ENCODE assay signal across 22 cellular contexts in the genomic region with DNA sequence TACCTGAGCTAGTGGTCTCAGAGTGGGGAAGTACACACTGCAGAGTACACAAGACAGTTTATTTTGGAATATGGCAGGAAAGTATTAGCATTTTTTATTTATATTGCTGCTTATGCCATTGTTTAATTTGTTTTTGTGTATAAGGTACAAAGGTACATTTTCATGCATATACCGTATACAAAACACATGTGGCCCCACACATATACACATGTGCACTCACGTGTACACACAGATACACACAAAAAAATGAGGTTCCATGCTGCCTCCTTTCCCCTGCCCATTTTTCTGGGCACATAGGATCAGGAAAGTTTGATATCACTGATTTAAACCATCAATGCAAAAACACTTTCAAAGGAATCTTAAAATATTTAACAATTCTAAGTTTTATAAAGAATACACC. TPM values are rescaled to one million over a fixed set of nuclear protein-coding genes. Genes with fewer than 3 reads are reported as not detected.
DNase-seq lines count a peak whose midpoint lies in the region; ATAC-seq and TF ChIP-seq lines count a peak whose summit lies in the region.
"Had no signal": no experiment of that assay in that cellular context is flagged by ENCODE, and none has a peak within 500 bp of the region (broad histone marks: within the 10 kb centered on the region; RNA-seq: fewer than 3 reads in every experiment).

No MANE protein-coding gene starts in this region.

- H3K27ac ChIP-seq in breast epithelium (no peak overlapping the region), PC-3 (ENCODE audit: low read length) (peak overlapping the region; percentile 71), epithelial cell of prostate (peak overlapping the region; percentile 85)
- H3K27ac ChIP-seq: BLaER1 had no signal

- BruUV-seq in MCF 10A (replicated peaks; lab: Mats Ljungman, UMichigan) (no TSS peak), PC-3 (replicated peaks; lab: Mats Ljungman, UMichigan) (no TSS peak)

- H3K4me1 Mint-ChIP-seq in MCF 10A (ENCODE audit: insufficient read depth, unreplicated experiment), result peaks cover 8% of the 10 kb centered on the region
- peaks cover 32% of the 10 kb centered on the region for H3K4me1 Mint-ChIP-seq in activated T-cell treated with anti-CD3 and anti-CD28 coated beads, Interleukin-2, amount 50 U/mL, for 72 hours (ENCODE audit: low read depth)

- H3K36me3 ChIP-seq in breast epithelium (no peaks in the 10 kb centered on the region), PC-3 (ENCODE audit: low read depth, low read length) (peaks cover 2% of the 10 kb centered on the region)

- no peaks in the 10 kb centered on the region for H3K27me3 Mint-ChIP-seq in MCF 10A (ENCODE audit: insufficient read depth, unreplicated experiment)
- H3K27me3 Mint-ChIP-seq in activated T-cell treated with anti-CD3 and anti-CD28 coated beads, Interleukin-2, amount 50 U/mL, for 72 hours (ENCODE audit: low read depth), result no peaks in the 10 kb centered on the region
- H3K27me3 Mint-ChIP-seq: IgD-negative memory B cell had no signal

- TF ChIP-seq CTCF in MCF 10A (IDR thresholded peaks at IDR 0.05; ENCODE audit: unreplicated experiment) (no peak), breast epithelium (IDR thresholded peaks at IDR 0.05) (no peak), PC-3 (conservative IDR thresholded peaks at IDR 0.05; ENCODE audit: low read depth, low read length) (no peak), GM20000 (IDR thresholded peaks at IDR 0.05; ENCODE audit: extremely low read depth, missing control alignments) (no peak)

- H3K4me3 ChIP-seq in breast epithelium (no peak overlapping the region), PC-3 (ENCODE audit: low read length) (no peak overlapping the region)
- H3K4me3 ChIP-seq: BLaER1 had no signal

- H3K9me3 ChIP-seq in breast epithelium, result no peaks in the 10 kb centered on the region
- no peaks in the 10 kb centered on the region for H3K9me3 ChIP-seq in PC-3 (ENCODE audit: low read length)
- H3K9me3 ChIP-seq: Caco-2 had no signal

- DNase-seq in MCF 10A (ENCODE audit: unreplicated experiment) (no peak), breast epithelium (ENCODE audit: low spot score in 2 of 2) (no peak), PC-3 (no peak), epithelial cell of prostate (ENCODE audit: low read depth, low spot score) (no peak), GM20000 (ENCODE audit: low spot score) (no peak)
- no peak for DNase-seq in activated T-cell treated with anti-CD3 and anti-CD28 coated beads, Interleukin-2, amount 50 U/mL, for 72 hours
- DNase-seq: Caco-2, DMS153, H9, Kasumi-1, NCI-H1105 treated with DMSO at 0.1 percent for 48 hours, NCI-H187, NCI-H345, NCI-H526, RPMI8226 had no signal

- peak overlapping the region; percentile 23; the same call in 1 of the 2 replicates for H3K9ac ChIP-seq in PC-3 (ENCODE audit: low read length)
- H3K9ac ChIP-seq: BLaER1 had no signal

- H3K4me1 ChIP-seq in breast epithelium (no peaks in the 10 kb centered on the region), PC-3 (ENCODE audit: insufficient read depth, low read length) (peaks cover 24% of the 10 kb centered on the region)

- H2AFZ ChIP-seq in PC-3 (ENCODE audit: low read length), result no peak overlapping the region

- POLR2A ChIA-PET in MCF 10A (lab: Yijun Ruan, JAX) (interaction anchor here (0.7 to 2.0 kb wide), 5 partner anchors 17 to 49 kb away, joined by 4 to 12 read pairs (median 7); no protein-coding TSS in a partner anchor), PC-3 (lab: Charles Lee; ENCODE audit: unreplicated experiment) (no interaction called here)

- peaks cover 8% of the 10 kb centered on the region for H3K36me3 Mint-ChIP-seq in MCF 10A (ENCODE audit: insufficient read depth, unreplicated experiment)
- no peaks in the 10 kb centered on the region for H3K36me3 Mint-ChIP-seq in activated T-cell treated with anti-CD3 and anti-CD28 coated beads, Interleukin-2, amount 50 U/mL, for 72 hours (ENCODE audit: insufficient read depth in 2 of 2)
- H3K36me3 Mint-ChIP-seq: IgD-negative memory B cell had no signal

- H3K9me3 Mint-ChIP-seq in MCF 10A (ENCODE audit: unreplicated experiment), result no peaks in the 10 kb centered on the region
- no peaks in the 10 kb centered on the region for H3K9me3 Mint-ChIP-seq in activated T-cell treated with anti-CD3 and anti-CD28 coated beads, Interleukin-2, amount 50 U/mL, for 72 hours
- H3K9me3 Mint-ChIP-seq: H9, IgD-negative memory B cell had no signal

- H3K4me3 Mint-ChIP-seq in MCF 10A (ENCODE audit: unreplicated experiment), result no peak overlapping the region
- H3K4me3 Mint-ChIP-seq in activated T-cell treated with anti-CD3 and anti-CD28 coated beads, Interleukin-2, amount 50 U/mL, for 72 hours, result no peak overlapping the region
- H3K4me3 Mint-ChIP-seq: H9, IgD-negative memory B cell had no signal

- no peaks in the 10 kb centered on the region for H4K20me1 ChIP-seq in PC-3 (ENCODE audit: low read length)

- no peaks in the 10 kb centered on the region for H3K27me3 ChIP-seq in breast epithelium
- no peaks in the 10 kb centered on the region for H3K27me3 ChIP-seq in PC-3 (ENCODE audit: low read length)
- H3K27me3 ChIP-seq: BLaER1 had no signal

- no peaks in the 10 kb centered on the region for H3K9me2 ChIP-seq in PC-3 (replicated peaks; ENCODE audit: low read length)

- H3K4me2 ChIP-seq in PC-3 (ENCODE audit: low read length), result peak overlapping the region; percentile 75
- H3K4me2 ChIP-seq: BLaER1 had no signal

- H3K27ac Mint-ChIP-seq in MCF 10A (ENCODE audit: low read depth, unreplicated experiment), result peak overlapping the region; percentile 18
- H3K27ac Mint-ChIP-seq in activated T-cell treated with anti-CD3 and anti-CD28 coated beads, Interleukin-2, amount 50 U/mL, for 72 hours, result no peak overlapping the region
- H3K27ac Mint-ChIP-seq: H9, IgD-negative memory B cell had no signal

- CTCF ChIA-PET in MCF 10A (lab: Yijun Ruan, JAX), result interaction anchor here (0.5 to 12.5 kb wide), 12 partner anchors 10 to 162 kb away, joined by 3 to 104 read pairs (median 5); no protein-coding TSS in a partner anchor
- CTCF ChIA-PET in PC-3 (lab: Charles Lee), result no interaction called here

- peaks cover 8% of the 10 kb centered on the region for H3F3A ChIP-seq in PC-3 (ENCODE audit: low read length, unreplicated experiment)

- H3K79me2 ChIP-seq in PC-3 (ENCODE audit: low read length), result peaks cover 10% of the 10 kb centered on the region; the same call in 1 of the 2 replicates

- TF ChIP-seq POLR2A in breast epithelium (IDR thresholded peaks at IDR 0.05), result no peak

- ATAC-seq in PC-3, result no peak
- ATAC-seq in HG02588 (IDR thresholded peaks at IDR 0.05; ENCODE audit: unreplicated experiment), result no peak
- no peak for ATAC-seq in HG02571 (IDR thresholded peaks at IDR 0.05; ENCODE audit: unreplicated experiment)
- ATAC-seq in activated T-cell treated with anti-CD3 and anti-CD28 coated beads, Interleukin-2, amount 50 U/mL, for 72 hours (replicated peaks in 1 of 2), result no peak

- intact Hi-C loops in MCF 10A (cut with micrococcal nuclease), result no loop called here
- intact Hi-C loops in breast epithelium (cut with DNase I; ENCODE audit: low total_unique reads), result no loop called here
- intact Hi-C loops in PC-3 (cut with micrococcal nuclease), result no loop called here

RNA-seq across cellular contexts. Expression of gene IGSF6, which starts 12.9 kb away (rescaled TPM):
- not detected in 2 replicates for total RNA-seq in MCF 10A (2022)
- total RNA-seq in breast epithelium, result 10 to 100 TPM in 1 of 3 donors, 1 to 10 TPM in 1, under 1 TPM in 1; 0.33 to 13.2 (median 6.7) TPM
- 0.36 TPM in 1 of 2 replicates, not detected in the other for total RNA-seq in PC-3 (2014; rRNA removed)
- total RNA-seq in activated T-cell treated with anti-CD3 and anti-CD28 coated beads, Interleukin-2, amount 50 U/mL, for 72 hours, result under 1 TPM; 0.26 to 0.28 TPM
- total RNA-seq: A172, Caco-2, H9, HT-29 had no signal

RNA-seq across cellular contexts. Expression of gene OTOA, which starts 24.3 kb away (rescaled TPM):
- 0.12 and 0.17 TPM in 2 replicates for total RNA-seq in MCF 10A (2022)
- 1 to 10 TPM in 1 of 3 donors, under 1 TPM in 1, not detected in 1; 0.96 to 1.5 TPM for total RNA-seq in breast epithelium
- total RNA-seq in PC-3 (2014; rRNA removed), result not detected in 2 replicates
- under 1 TPM; 0.43 to 0.58 TPM for total RNA-seq in activated T-cell treated with anti-CD3 and anti-CD28 coated beads, Interleukin-2, amount 50 U/mL, for 72 hours
- total RNA-seq: Caco-2, OCI-LY7 had no signal

RNA-seq across cellular contexts. Expression of gene METTL9, which starts 40.1 kb away (rescaled TPM):
- total RNA-seq in MCF 10A (2022) (63.9 and 67.6 TPM in 2 replicates), breast epithelium (100 to 1,000 TPM; 121 to 162 (median 136) TPM), PC-3 (2014; rRNA removed) (133 and 180 TPM in 2 replicates)
- total RNA-seq in activated T-cell treated with anti-CD3 and anti-CD28 coated beads, Interleukin-2, amount 50 U/mL, for 72 hours, result 100 to 1,000 TPM; 112 to 125 TPM

Comparison
In these comparisons a context has a peak if more than half of its experiments do, and no peak if none do; other contexts are left out.
1. H3K27ac ChIP-seq: peak in PC-3 (single experiment) and epithelial cell of prostate (single experiment); none in breast epithelium (0 of 2).